ENCODE assay signal across 8 cellular contexts in the genomic region with DNA sequence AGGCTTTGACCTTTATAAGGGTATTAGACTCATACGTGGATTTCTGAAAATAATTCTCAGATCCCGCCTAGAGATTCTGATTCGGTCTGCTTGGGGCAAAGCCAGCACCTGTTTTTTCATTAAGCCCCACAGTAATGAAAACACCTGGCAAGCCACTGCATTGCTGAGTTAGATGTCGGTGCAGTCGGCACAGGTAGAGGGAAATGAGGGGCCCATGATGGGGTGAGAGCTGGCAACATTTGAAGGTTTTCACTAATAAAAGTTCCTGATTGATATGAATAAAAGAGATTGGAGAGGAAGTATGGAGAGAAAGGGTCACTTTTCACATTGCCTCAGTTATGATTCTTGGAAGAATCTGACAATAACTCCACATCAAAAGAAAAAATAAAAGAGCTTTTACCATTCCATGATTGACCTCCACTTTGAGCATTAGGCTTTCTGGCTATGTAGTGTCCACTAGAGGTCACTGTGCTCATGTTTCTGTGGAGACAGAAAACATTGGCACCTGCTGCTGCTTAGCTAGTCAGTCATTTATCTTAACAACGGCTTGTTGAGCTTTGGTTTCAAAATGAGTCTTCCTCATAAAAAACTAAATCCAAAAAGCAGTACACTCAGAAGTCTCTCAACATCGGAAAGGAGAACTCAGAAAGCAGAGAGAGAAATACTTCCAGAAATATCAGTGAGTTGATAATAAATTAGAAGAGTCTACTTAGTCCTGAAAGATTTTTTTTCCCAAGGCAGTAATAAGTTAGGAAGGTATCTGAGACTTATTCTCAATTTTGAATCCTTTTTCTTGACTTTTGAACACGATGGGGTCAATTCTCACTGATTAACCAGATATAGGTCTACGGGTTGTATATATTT. TPM values are rescaled to one million over a fixed set of nuclear protein-coding genes. Genes with fewer than 3 reads are reported as not detected.
A peak's percentile ranks its signal among the peaks of the same experiment; 100 is the strongest.
DNase-seq lines count a peak whose midpoint lies in the region; ATAC-seq, FAIRE-seq and TF ChIP-seq lines count a peak whose summit lies in the region.

No MANE protein-coding gene starts in this region.

- H3K4me3 Mint-ChIP-seq in stimulated activated naive CD8-positive, alpha-beta T cell treated with anti-CD3 and anti-CD28 coated beads, Interleukin-15, amount 100 ng/mL, for 72 hours = no peak overlapping the region

- no peaks in the 10 kb centered on the region for H3K9me3 ChIP-seq in AG04450 (ENCODE audit: control insufficient read depth, insufficient read depth, low read length)

- no peak overlapping the region for H3K4me3 ChIP-seq in AG04450 (ENCODE audit: low read depth, low read length)
- no peak overlapping the region for H3K4me3 ChIP-seq in GM12864 (ENCODE audit: low read depth, low read length)
- no peak overlapping the region for H3K4me3 ChIP-seq in bronchial epithelial cell (ENCODE audit: low read depth, low read length)

- H3K36me3 ChIP-seq in bronchial epithelial cell (ENCODE audit: control insufficient read depth, insufficient read depth, low read length) = no peaks in the 10 kb centered on the region

- POLR2A ChIA-PET in AG04450 (lab: Yijun Ruan, JAX) = interaction anchor here (1.1 kb wide), 1 partner anchor 174 kb away, joined by 3 read pairs; the partner anchor contains the start of gene GCLC

- no peaks in the 10 kb centered on the region for H3K9me3 Mint-ChIP-seq in stimulated activated naive CD8-positive, alpha-beta T cell treated with anti-CD3 and anti-CD28 coated beads, Interleukin-15, amount 100 ng/mL, for 72 hours

- peak; percentile 48 for DNase-seq in AG04450 (ENCODE audit: low read depth, low spot score)
- DNase-seq in GM12864 (ENCODE audit: low read depth) = peak; percentile 41
- peak; percentile 65 for DNase-seq in HCEC 1CT
- peak; percentile 72 to 78 for DNase-seq in Kasumi-1 (lab: John Stamatoyannopoulos, UW)
- DNase-seq in OCI-M1 (lab: John Stamatoyannopoulos, UW) = peak; percentile 87
- DNase-seq in bronchial epithelial cell (ENCODE audit: low read depth) = peak; percentile 68
- peak; percentile 30 to 35 for DNase-seq in stimulated activated naive CD8-positive, alpha-beta T cell treated with anti-CD3 and anti-CD28 coated beads, Interleukin-15, amount 100 ng/mL, for 72 hours

- ATAC-seq in stimulated activated naive CD8-positive, alpha-beta T cell treated with anti-CD3 and anti-CD28 coated beads, Interleukin-15, amount 100 ng/mL, for 72 hours = peak; percentile 84

- H3K27ac ChIP-seq in AG04450 (ENCODE audit: low read depth, low read length) = no peak overlapping the region

- peaks cover 8% of the 10 kb centered on the region for H3K4me1 Mint-ChIP-seq in stimulated activated naive CD8-positive, alpha-beta T cell treated with anti-CD3 and anti-CD28 coated beads, Interleukin-15, amount 100 ng/mL, for 72 hours

- FAIRE-seq in bronchial epithelial cell (lab: Jason Lieb, UNC) = peak; percentile 58
- peak; percentile 98 for FAIRE-seq in islet of Langerhans (lab: Jason Lieb, UNC)

- H3K27me3 Mint-ChIP-seq in stimulated activated naive CD8-positive, alpha-beta T cell treated with anti-CD3 and anti-CD28 coated beads, Interleukin-15, amount 100 ng/mL, for 72 hours = peaks cover 14% of the 10 kb centered on the region

- no peaks in the 10 kb centered on the region for H3K27me3 ChIP-seq in AG04450 (ENCODE audit: control insufficient read depth, insufficient read depth, low read length)
- no peaks in the 10 kb centered on the region for H3K27me3 ChIP-seq in bronchial epithelial cell (ENCODE audit: control insufficient read depth, insufficient read depth, low read length)

- peak; percentile 83 for TF ChIP-seq CTCF in AG04450 (IDR thresholded peaks at IDR 0.05; ENCODE audit: low read depth, low read length)
- peak; percentile 81 for TF ChIP-seq CTCF in GM12864 (IDR thresholded peaks at IDR 0.05; ENCODE audit: low read depth, low read length, missing control alignments)
- peak; percentile 78 for TF ChIP-seq CTCF in bronchial epithelial cell (IDR thresholded peaks at IDR 0.05; ENCODE audit: insufficient read depth, low read length, severe bottlenecking)

- CTCF ChIA-PET in AG04450 (lab: Charles Lee) = interaction anchor here (0.6 to 15.1 kb wide), 75 partner anchors 8 to 869 kb away, joined by 3 to 541 read pairs (median 5); partner anchors contain the start of gene LRRC1

- no peak overlapping the region for H3K27ac Mint-ChIP-seq in stimulated activated naive CD8-positive, alpha-beta T cell treated with anti-CD3 and anti-CD28 coated beads, Interleukin-15, amount 100 ng/mL, for 72 hours

RNA-seq across cellular contexts. Expression of gene KLHL31, which starts 53.3 kb away (rescaled TPM):
- 0.05 and 0.14 TPM in 2 replicates for polyA plus RNA-seq in AG04450 (2011; rRNA removed)
- 0.09 and 0.17 TPM in 2 replicates for polyA minus RNA-seq in AG04450 (2011; rRNA and poly(A)+ RNA removed)
- 0.26 TPM in 2 replicates for total RNA-seq in bronchial epithelial cell

Comparison
In these comparisons a context has a peak if more than half of its experiments do, and no peak if none do; other contexts are left out.
1. DNase-seq: peak in every context shown above with its lines; median percentile 87 in OCI-M1; 75 in Kasumi-1; 68 in bronchial epithelial cell; 65 in HCEC 1CT; 48 in AG04450; 41 in GM12864; 32 in stimulated activated naive CD8-positive, alpha-beta T cell treated with anti-CD3 and anti-CD28 coated beads, Interleukin-15, amount 100 ng/mL, for 72 hours.